ENCODE assay signal across 30 cellular contexts in genomic region chrX:138777230-138777629, GRCh38.
A peak's percentile ranks its signal among the peaks of the same experiment; 100 is the strongest.
DNase-seq lines count a peak whose midpoint lies in the region; ATAC-seq and TF ChIP-seq lines count a peak whose summit lies in the region.
"Had no signal": no experiment of that assay in that cellular context is flagged by ENCODE, and none has a peak within 500 bp of the region (broad histone marks: within the 10 kb centered on the region; RNA-seq: fewer than 3 reads in every experiment).

No MANE protein-coding gene starts in this region.

- DNase-seq in A673 (ENCODE audit: low spot score) (peak; percentile 28), H7 (peak; percentile 37), WTC11 (ENCODE audit: low spot score) (no peak), iPS-NIHi7 (ENCODE audit: extremely low spot score) (peak; percentile 25), NCI-H2227 (lab: John Stamatoyannopoulos, UW; ENCODE audit: unreplicated experiment) (no peak)
- DNase-seq in activated T-cell treated with anti-CD3 and anti-CD28 coated beads, Interleukin-2, amount 50 U/mL, for 48 hours = no peak
- no peak for DNase-seq in stimulated activated CD8-positive, alpha-beta memory T cell treated with anti-CD3 and anti-CD28 coated beads, Interleukin-4, amount 100 ng/mL, for 48 hours
- DNase-seq: activated CD4-positive, alpha-beta memory T cell treated with anti-CD3 and anti-CD28 coated beads, Interleukin-2, amount 10 ng/mL, durations not matched to agents 7 days and 5 days; activated CD8-positive, alpha-beta memory T cell treated with anti-CD3 and anti-CD28 coated beads, Interleukin-2, amount 50 U/mL, for 4 hours; activated naive CD4-positive, alpha-beta T cell treated with anti-CD3 and anti-CD28 coated beads, Interleukin-2, amount 50 U/mL, for 16 hours; BE2C; gastrocnemius medialis; KG1; left cardiac atrium; MM.1S; mucosa of descending colon; NCI-H2081 treated with DMSO at 0.1 percent for 48 hours; NCI-H774; pancreas; right cardiac atrium; SIG-M5; stimulated activated CD4-positive, alpha-beta T cell treated with anti-CD3 and anti-CD28 coated beads, Interleukin-1b, Interleukin-23, amount 100 ng/mL, for 48 hours; stimulated activated naive CD8-positive, alpha-beta T cell treated with anti-CD3 and anti-CD28 coated beads, Interleukin-15, Interleukin-2, amounts not matched to agents 100 U/mL and 50 U/mL, for 24 hours; upper lobe of right lung had no signal

- H3K27me3 Mint-ChIP-seq in WTC11 (ENCODE audit: low read depth) = no peaks in the 10 kb centered on the region
- H3K27me3 Mint-ChIP-seq: activated CD4-positive, alpha-beta memory T cell treated with anti-CD3 and anti-CD28 coated beads, Interleukin-2, amount 10 ng/mL, durations not matched to agents 7 days and 5 days had no signal

- peak; percentile 45 for TF ChIP-seq CTCF in A673 (conservative IDR thresholded peaks at IDR 0.05; ENCODE audit: low read depth, low read length)
- no peak; the same call in 1 of the 2 replicates for TF ChIP-seq CTCF in WTC11 (IDR thresholded peaks at IDR 0.05)

- no peaks in the 10 kb centered on the region for H3K9me3 Mint-ChIP-seq in WTC11
- H3K9me3 Mint-ChIP-seq: activated CD4-positive, alpha-beta memory T cell treated with anti-CD3 and anti-CD28 coated beads, Interleukin-2, amount 10 ng/mL, durations not matched to agents 7 days and 5 days; natural killer cell treated with Interleukin-12 subunit alpha and Interleukin-12 subunit beta and Interleukin-15 and Interleukin-18, amount 100 ng/mL, for 72 hours had no signal

- intact Hi-C loops in A673 (cut with micrococcal nuclease; ENCODE audit: unreplicated experiment) = loop anchor here (1.0 to 10.0 kb wide), 5 partner anchors 298 to 1193 kb away; no protein-coding TSS in a partner anchor

- no TSS peak for BruUV-seq in A673 (replicated peaks; lab: Mats Ljungman, UMichigan)

- no peaks in the 10 kb centered on the region for H3K36me3 Mint-ChIP-seq in WTC11
- H3K36me3 Mint-ChIP-seq: natural killer cell treated with Interleukin-12 subunit alpha and Interleukin-12 subunit beta and Interleukin-15 and Interleukin-18, amount 100 ng/mL, for 72 hours had no signal

- H3K27me3 ChIP-seq in A673 (replicated peaks; ENCODE audit: insufficient read depth, low read depth, low read length, poor library complexity) (no peaks in the 10 kb centered on the region), H7 (ENCODE audit: control insufficient read depth, insufficient read depth, low read length) (no peaks in the 10 kb centered on the region)
- H3K27me3 ChIP-seq: BE2C, gastrocnemius medialis, pancreas, upper lobe of right lung had no signal

- H3K36me3 ChIP-seq in A673 (ENCODE audit: insufficient read depth, low read length, poor library complexity, severe bottlenecking) (no peaks in the 10 kb centered on the region), H7 (replicated peaks; ENCODE audit: control insufficient read depth, insufficient read depth, low read length) (no peaks in the 10 kb centered on the region)
- H3K36me3 ChIP-seq: BE2C, breast epithelium, gastrocnemius medialis, pancreas, upper lobe of right lung had no signal

- H3K4me1 ChIP-seq in A673 (ENCODE audit: insufficient read depth, low read length, poor library complexity, severe bottlenecking) = peaks cover 7% of the 10 kb centered on the region
- H3K4me1 ChIP-seq: A549, BE2C, breast epithelium, pancreas, upper lobe of right lung had no signal

- H3K27ac Mint-ChIP-seq in WTC11 = no peak overlapping the region
- H3K27ac Mint-ChIP-seq: activated CD4-positive, alpha-beta memory T cell treated with anti-CD3 and anti-CD28 coated beads, Interleukin-2, amount 10 ng/mL, durations not matched to agents 7 days and 5 days; natural killer cell treated with Interleukin-12 subunit alpha and Interleukin-12 subunit beta and Interleukin-15 and Interleukin-18, amount 100 ng/mL, for 72 hours had no signal

- H3K9me3 ChIP-seq in A673 (ENCODE audit: low read depth, low read length, poor library complexity, severe bottlenecking) = no peaks in the 10 kb centered on the region
- H3K9me3 ChIP-seq: A549, BE2C, breast epithelium, gastrocnemius medialis, mucosa of descending colon, pancreas, upper lobe of right lung had no signal

- H3K4me1 Mint-ChIP-seq in WTC11 = peaks cover 9% of the 10 kb centered on the region; the same call in 1 of the 2 replicates
- H3K4me1 Mint-ChIP-seq: activated CD4-positive, alpha-beta memory T cell treated with anti-CD3 and anti-CD28 coated beads, Interleukin-2, amount 10 ng/mL, durations not matched to agents 7 days and 5 days had no signal

- H3K27ac ChIP-seq in A673 (ENCODE audit: low read depth, low read length, poor library complexity, severe bottlenecking) = no peak overlapping the region
- H3K27ac ChIP-seq: A549, breast epithelium, gastrocnemius medialis, HL-60, pancreas, upper lobe of right lung had no signal

- no peak overlapping the region for H3K4me3 ChIP-seq in A673 (ENCODE audit: low read depth, low read length, poor library complexity, severe bottlenecking)
- H3K4me3 ChIP-seq in H7 (ENCODE audit: insufficient read depth, low read depth, low read length) = no peak overlapping the region
- H3K4me3 ChIP-seq: A549, breast epithelium, gastrocnemius medialis, lung, mucosa of descending colon, pancreas, upper lobe of right lung had no signal

- POLR2A ChIA-PET in A673 (lab: Charles Lee; ENCODE audit: low non-redundant PET) (no interaction called here), WTC11 (lab: Charles Lee) (no interaction called here)

- CTCF ChIA-PET in A673 (lab: Charles Lee) = no interaction called here
- CTCF ChIA-PET in WTC11 (lab: Charles Lee) = no interaction called here

- ATAC-seq in WTC11 (peak; percentile 52; the same call in 1 of the 2 replicates), HG02623 (IDR thresholded peaks at IDR 0.05; ENCODE audit: unreplicated experiment) (no peak)
- ATAC-seq: A549; gastrocnemius medialis; left cardiac atrium; mucosa of descending colon; natural killer cell treated with Interleukin-12 subunit alpha and Interleukin-12 subunit beta and Interleukin-15 and Interleukin-18, amount 100 ng/mL, for 72 hours; pancreas; right cardiac atrium; stimulated activated naive CD8-positive, alpha-beta T cell treated with anti-CD3 and anti-CD28 coated beads, Interleukin-15, Interleukin-2, amounts not matched to agents 100 U/mL and 50 U/mL, for 24 hours; upper lobe of right lung had no signal

- no peak overlapping the region for H3K4me3 Mint-ChIP-seq in WTC11
- H3K4me3 Mint-ChIP-seq: activated CD4-positive, alpha-beta memory T cell treated with anti-CD3 and anti-CD28 coated beads, Interleukin-2, amount 10 ng/mL, durations not matched to agents 7 days and 5 days; natural killer cell treated with Interleukin-12 subunit alpha and Interleukin-12 subunit beta and Interleukin-15 and Interleukin-18, amount 100 ng/mL, for 72 hours had no signal

TF ChIP-seq in WTC11, 78 proteins besides CTCF, POLR2A, EP300 and RAD21 (continues in another document):
- TF ChIP-seq JAZF1 (CRISPR knock-in tag; IDR thresholded peaks at IDR 0.05) (no peak), NR1H2 (CRISPR knock-in tag; IDR thresholded peaks at IDR 0.05) (no peak), ZNF138 (CRISPR knock-in tag; conservative IDR thresholded peaks at IDR 0.05) (no peak), GTF2I (CRISPR knock-in tag; conservative IDR thresholded peaks at IDR 0.05) (no peak), ZNF423 (CRISPR knock-in tag; IDR thresholded peaks at IDR 0.05) (no peak), EMX1 (CRISPR knock-in tag; IDR thresholded peaks at IDR 0.05) (no peak), NFE2L1 (CRISPR knock-in tag; IDR thresholded peaks at IDR 0.05) (no peak), GABPB1 (CRISPR knock-in tag; IDR thresholded peaks at IDR 0.05) (no peak), FOXP4 (CRISPR knock-in tag; IDR thresholded peaks at IDR 0.05) (no peak)
- TF ChIP-seq, protein P1, sequence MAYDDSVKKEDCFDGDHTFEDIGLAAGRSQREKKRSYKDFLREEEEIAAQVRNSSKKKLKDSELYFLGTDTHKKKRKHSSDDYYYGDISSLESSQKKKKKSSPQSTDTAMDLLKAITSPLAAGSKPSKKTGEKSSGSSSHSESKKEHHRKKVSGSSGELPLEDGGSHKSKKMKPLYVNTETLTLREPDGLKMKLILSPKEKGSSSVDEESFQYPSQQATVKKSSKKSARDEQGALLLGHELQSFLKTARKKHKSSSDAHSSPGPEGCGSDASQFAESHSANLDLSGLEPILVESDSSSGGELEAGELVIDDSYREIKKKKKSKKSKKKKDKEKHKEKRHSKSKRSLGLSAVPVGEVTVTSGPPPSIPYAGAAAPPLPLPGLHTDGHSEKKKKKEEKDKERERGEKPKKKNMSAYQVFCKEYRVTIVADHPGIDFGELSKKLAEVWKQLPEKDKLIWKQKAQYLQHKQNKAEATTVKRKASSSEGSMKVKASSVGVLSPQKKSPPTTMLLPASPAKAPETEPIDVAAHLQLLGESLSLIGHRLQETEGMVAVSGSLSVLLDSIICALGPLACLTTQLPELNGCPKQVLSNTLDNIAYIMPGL (CRISPR knock-in tag; IDR thresholded peaks at IDR 0.05) = no peak
- TF ChIP-seq, protein P2, sequence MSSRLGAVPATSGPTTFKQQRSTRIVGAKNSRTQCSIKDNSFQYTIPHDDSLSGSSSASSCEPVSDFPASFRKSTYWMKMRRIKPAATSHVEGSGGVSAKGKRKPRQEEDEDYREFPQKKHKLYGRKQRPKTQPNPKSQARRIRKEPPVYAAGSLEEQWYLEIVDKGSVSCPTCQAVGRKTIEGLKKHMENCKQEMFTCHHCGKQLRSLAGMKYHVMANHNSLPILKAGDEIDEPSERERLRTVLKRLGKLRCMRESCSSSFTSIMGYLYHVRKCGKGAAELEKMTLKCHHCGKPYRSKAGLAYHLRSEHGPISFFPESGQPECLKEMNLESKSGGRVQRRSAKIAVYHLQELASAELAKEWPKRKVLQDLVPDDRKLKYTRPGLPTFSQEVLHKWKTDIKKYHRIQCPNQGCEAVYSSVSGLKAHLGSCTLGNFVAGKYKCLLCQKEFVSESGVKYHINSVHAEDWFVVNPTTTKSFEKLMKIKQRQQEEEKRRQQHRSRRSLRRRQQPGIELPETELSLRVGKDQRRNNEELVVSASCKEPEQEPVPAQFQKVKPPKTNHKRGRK (CRISPR knock-in tag; IDR thresholded peaks at IDR 0.05; ENCODE audit: borderline replicate concordance) = no peak

Comparison
In these comparisons a context has a peak if more than half of its experiments do, and no peak if none do; other contexts are left out.
1. DNase-seq: peak in A673 (single experiment), H7 (single experiment) and iPS-NIHi7 (single experiment); none in WTC11 (single experiment), activated T-cell treated with anti-CD3 and anti-CD28 coated beads, Interleukin-2, amount 50 U/mL, for 48 hours (0 of 2), stimulated activated CD8-positive, alpha-beta memory T cell treated with anti-CD3 and anti-CD28 coated beads, Interleukin-4, amount 100 ng/mL, for 48 hours (single experiment) and NCI-H2227 (single experiment).